Comparison of ENCODE assay signal across 12 cellular contexts in genomic region chr2:221124542-221125235, GRCh38.
A peak's percentile ranks its signal among the peaks of the same experiment; 100 is the strongest.
DNase-seq lines count a peak whose midpoint lies in the region; ATAC-seq and TF ChIP-seq lines count a peak whose summit lies in the region.
"Had no signal": no experiment of that assay in that cellular context is flagged by ENCODE, and none has a peak within 500 bp of the region (broad histone marks: within the 10 kb centered on the region; RNA-seq: fewer than 3 reads in every experiment).

No MANE protein-coding gene starts in this region.

- no peak overlapping the region for H3K9ac ChIP-seq in adipocyte (ENCODE audit: low read length)

- ATAC-seq in GM21619 (IDR thresholded peaks at IDR 0.05; ENCODE audit: unreplicated experiment) = no peak
- ATAC-seq in HG02884 (IDR thresholded peaks at IDR 0.05; ENCODE audit: unreplicated experiment) = no peak
- ATAC-seq in GM19328 (IDR thresholded peaks at IDR 0.05; ENCODE audit: unreplicated experiment) = no peak
- ATAC-seq in HG02973 (IDR thresholded peaks at IDR 0.05; ENCODE audit: unreplicated experiment) = no peak
- ATAC-seq: activated CD8-positive, alpha-beta T cell treated with anti-CD3 and anti-CD28 coated beads for 36 hours had no signal

- H3K4me1 ChIP-seq in adipocyte (ENCODE audit: control insufficient read depth, insufficient read depth, low read length) = no peaks in the 10 kb centered on the region
- H3K4me1 ChIP-seq: Caco-2 had no signal

- peaks cover 5% of the 10 kb centered on the region for H3K4me1 Mint-ChIP-seq in nephron progenitor cell

- no peak overlapping the region for H3K4me3 ChIP-seq in adipocyte (ENCODE audit: low read length)

- H3K27me3 Mint-ChIP-seq in nephron progenitor cell (ENCODE audit: low read depth, poor library complexity) = peaks cover 4% of the 10 kb centered on the region
- H3K27me3 Mint-ChIP-seq: type B pancreatic cell had no signal

- H3K27ac Mint-ChIP-seq in nephron progenitor cell = no peak overlapping the region
- H3K27ac Mint-ChIP-seq: activated CD8-positive, alpha-beta T cell treated with anti-CD3 and anti-CD28 coated beads for 36 hours; type B pancreatic cell had no signal

- DNase-seq in EH (ENCODE audit: low read depth) (peak; percentile 12), NCI-H1694 (lab: John Stamatoyannopoulos, UW) (peak; percentile 60), adipocyte (ENCODE audit: low read depth) (peak; percentile 6), nephron progenitor cell (peak; percentile 10)
- DNase-seq: activated CD8-positive, alpha-beta T cell treated with anti-CD3 and anti-CD28 coated beads for 36 hours; Caco-2; erythroblast had no signal

- H3K27me3 ChIP-seq in adipocyte (replicated peaks; ENCODE audit: control insufficient read depth, insufficient read depth, low read length) = no peaks in the 10 kb centered on the region

- H3K36me3 Mint-ChIP-seq in nephron progenitor cell (ENCODE audit: low read depth) = peaks cover 20% of the 10 kb centered on the region
- H3K36me3 Mint-ChIP-seq: type B pancreatic cell had no signal

- peaks cover 26% of the 10 kb centered on the region for H3K9me3 Mint-ChIP-seq in nephron progenitor cell

- H3K4me3 Mint-ChIP-seq in nephron progenitor cell = no peak overlapping the region
- H3K4me3 Mint-ChIP-seq: activated CD8-positive, alpha-beta T cell treated with anti-CD3 and anti-CD28 coated beads for 36 hours; type B pancreatic cell had no signal

- no peaks in the 10 kb centered on the region for H3K36me3 ChIP-seq in adipocyte (ENCODE audit: control insufficient read depth, insufficient read depth, low read length, severe bottlenecking)

- H3K9me3 ChIP-seq in adipocyte (ENCODE audit: control insufficient read depth, low read length) = no peaks in the 10 kb centered on the region

- no peak for TF ChIP-seq CTCF in nephron progenitor cell (IDR thresholded peaks at IDR 0.05)

Comparison
In these comparisons a context has a peak if more than half of its experiments do, and no peak if none do; other contexts are left out.
1. DNase-seq: peak in every context shown above with its lines; median percentile 60 in NCI-H1694; 12 in EH; 10 in nephron progenitor cell; 6 in adipocyte.